ENCODE assay signal across 15 cellular contexts in the genomic region with DNA sequence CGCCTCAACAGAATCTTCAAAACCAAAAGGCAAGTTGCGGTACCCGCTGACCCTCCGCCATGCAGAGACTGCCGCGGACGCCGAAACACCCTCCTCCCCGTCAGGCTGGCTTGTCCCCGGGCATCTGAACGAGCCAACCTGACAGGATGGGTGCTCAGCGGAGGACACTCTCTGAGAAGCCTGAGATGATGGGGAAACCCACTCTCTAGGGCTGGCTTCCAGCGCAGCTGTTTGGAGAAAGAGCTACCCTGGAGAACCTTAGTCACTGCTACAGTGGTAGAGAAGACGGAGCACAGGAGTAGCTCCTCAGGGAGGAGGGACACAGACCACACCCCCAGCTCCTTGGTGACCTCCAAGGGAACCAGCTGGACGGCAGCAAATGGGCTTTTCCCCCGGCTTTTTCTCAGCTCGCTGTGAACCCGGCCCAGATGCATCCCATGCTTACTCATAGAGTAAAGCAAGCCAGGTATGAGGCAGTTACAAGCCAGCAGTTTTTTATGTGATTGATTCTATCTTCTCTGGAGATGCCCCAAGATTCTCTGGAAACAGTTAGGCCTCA. TPM values are rescaled to one million over a fixed set of nuclear protein-coding genes. Genes with fewer than 3 reads are reported as not detected.
DNase-seq lines count a peak whose midpoint lies in the region; ATAC-seq, FAIRE-seq and TF ChIP-seq lines count a peak whose summit lies in the region.
"Had no signal": no experiment of that assay in that cellular context is flagged by ENCODE, and none has a peak within 500 bp of the region (broad histone marks: within the 10 kb centered on the region; RNA-seq: fewer than 3 reads in every experiment).

No MANE protein-coding gene starts in this region.

- no peaks in the 10 kb centered on the region for H3K9me3 ChIP-seq in small intestine (ENCODE audit: control insufficient read depth, low read depth)

- H3K36me3 ChIP-seq in small intestine (ENCODE audit: control insufficient read depth in 2 of 2, insufficient read depth in 2 of 2, low read length in 2 of 2), result no peaks in the 10 kb centered on the region

- no peak overlapping the region for H3K4me3 Mint-ChIP-seq in brain
- no peak overlapping the region for H3K4me3 Mint-ChIP-seq in naive thymus-derived CD8-positive, alpha-beta T cell
- H3K4me3 Mint-ChIP-seq: activated naive CD4-positive, alpha-beta T cell treated with anti-CD3 and anti-CD28 coated beads, Interleukin-2, amount 10 ng/mL, durations not matched to agents 7 days and 5 days; CD4-positive, CD25-positive, alpha-beta regulatory T cell; stimulated activated naive B cell treated with anti-CD40 and anti-IgM and Interleukin-4, amounts not matched to agents 10 μg/mL and 1 μg/mL and 100 μg/mL, for 72 hours had no signal

- H3K27me3 Mint-ChIP-seq in brain, result peaks cover 5% of the 10 kb centered on the region
- no peaks in the 10 kb centered on the region for H3K27me3 Mint-ChIP-seq in naive thymus-derived CD8-positive, alpha-beta T cell
- H3K27me3 Mint-ChIP-seq: activated naive CD4-positive, alpha-beta T cell treated with anti-CD3 and anti-CD28 coated beads, Interleukin-2, amount 10 ng/mL, durations not matched to agents 7 days and 5 days; CD4-positive, CD25-positive, alpha-beta regulatory T cell; stimulated activated naive B cell treated with anti-CD40 and anti-IgM and Interleukin-4, amounts not matched to agents 10 μg/mL and 1 μg/mL and 100 μg/mL, for 72 hours had no signal

- TF ChIP-seq CTCF in LNCaP clone FGC (IDR thresholded peaks at IDR 0.05; ENCODE audit: control insufficient read depth, extremely low read depth, insufficient read depth), result no peak
- TF ChIP-seq CTCF in brain (conservative IDR thresholded peaks at IDR 0.05), result no peak

- H3K4me3 ChIP-seq in LNCaP clone FGC (ENCODE audit: low read depth, low read length), result no peak overlapping the region
- no peak overlapping the region for H3K4me3 ChIP-seq in small intestine (ENCODE audit: low read depth in 1 of 2, low read length in 2 of 2)

- peaks cover 39% of the 10 kb centered on the region for H3K4me1 Mint-ChIP-seq in brain
- no peaks in the 10 kb centered on the region for H3K4me1 Mint-ChIP-seq in naive thymus-derived CD8-positive, alpha-beta T cell
- H3K4me1 Mint-ChIP-seq: stimulated activated naive B cell treated with anti-CD40 and anti-IgM and Interleukin-4, amounts not matched to agents 10 μg/mL and 1 μg/mL and 100 μg/mL, for 72 hours had no signal

- no peaks in the 10 kb centered on the region for H3K9me3 Mint-ChIP-seq in brain
- H3K9me3 Mint-ChIP-seq in naive thymus-derived CD8-positive, alpha-beta T cell, result peaks cover 0 to 1% (median 0%) of the 10 kb centered on the region in 9 donors
- H3K9me3 Mint-ChIP-seq: activated naive CD4-positive, alpha-beta T cell treated with anti-CD3 and anti-CD28 coated beads, Interleukin-2, amount 10 ng/mL, durations not matched to agents 7 days and 5 days; CD4-positive, CD25-positive, alpha-beta regulatory T cell; stimulated activated naive B cell treated with anti-CD40 and anti-IgM and Interleukin-4, amounts not matched to agents 10 μg/mL and 1 μg/mL and 100 μg/mL, for 72 hours had no signal

- peak overlapping the region in 1 of 2 donors; percentile 53 for H3K27ac ChIP-seq in small intestine (ENCODE audit: low read depth in 1 of 2, low read length in 1 of 2)

- DNase-seq in LNCaP clone FGC (ENCODE audit: low read depth), result peak; percentile 97
- DNase-seq in mesenteric fat pad (ENCODE audit: low spot score), result peak; percentile 86
- DNase-seq in small intestine, result peak; percentile 20
- no peak for DNase-seq in naive thymus-derived CD8-positive, alpha-beta T cell
- no peak for DNase-seq in stimulated activated naive CD4-positive, alpha-beta T cell (lab: John Stamatoyannopoulos, UW)
- no peak for DNase-seq in stimulated activated CD4-positive, alpha-beta T cell treated with anti-CD3 and anti-CD28 coated beads, Interleukin-15, amount 100 ng/mL, for 24 hours
- DNase-seq: activated naive CD4-positive, alpha-beta T cell treated with anti-CD3 and anti-CD28 coated beads, Interleukin-2, amount 10 ng/mL, durations not matched to agents 7 days and 5 days; caudate nucleus; CD4-positive, CD25-positive, alpha-beta regulatory T cell; hypothalamus; KBM-7; stimulated activated CD4-positive, alpha-beta T cell treated with anti-CD3 and anti-CD28 coated beads, Interleukin-4, amount 100 ng/mL, for 4 hours; stimulated activated naive B cell treated with anti-CD40 and anti-IgM and Interleukin-4, amounts not matched to agents 10 μg/mL and 1 μg/mL and 100 μg/mL, for 72 hours had no signal

- H3K36me3 Mint-ChIP-seq in brain, result peaks cover 13% of the 10 kb centered on the region
- H3K36me3 Mint-ChIP-seq in naive thymus-derived CD8-positive, alpha-beta T cell, result peaks cover 0 to 7% (median 5%) of the 10 kb centered on the region in 3 donors
- H3K36me3 Mint-ChIP-seq: activated naive CD4-positive, alpha-beta T cell treated with anti-CD3 and anti-CD28 coated beads, Interleukin-2, amount 10 ng/mL, durations not matched to agents 7 days and 5 days; CD4-positive, CD25-positive, alpha-beta regulatory T cell; stimulated activated naive B cell treated with anti-CD40 and anti-IgM and Interleukin-4, amounts not matched to agents 10 μg/mL and 1 μg/mL and 100 μg/mL, for 72 hours had no signal

- 85 to 89% (median 86%) methylated on average over 18 of the region's 18 CpGs for WGBS in small intestine, 3 donors

- no peak for ATAC-seq in GM19023 (IDR thresholded peaks at IDR 0.05; ENCODE audit: unreplicated experiment)
- ATAC-seq in naive thymus-derived CD8-positive, alpha-beta T cell, result no peak
- ATAC-seq: stimulated activated naive B cell treated with anti-CD40 and anti-IgM and Interleukin-4, amounts not matched to agents 10 μg/mL and 1 μg/mL and 100 μg/mL, for 72 hours had no signal

- no peaks in the 10 kb centered on the region for H3K27me3 ChIP-seq in small intestine (ENCODE audit: control insufficient read depth in 2 of 2, insufficient read depth in 2 of 2, low read length in 2 of 2)

- POLR2A ChIA-PET in naive thymus-derived CD8-positive, alpha-beta T cell (lab: Charles Lee), result no interaction called here

- peak overlapping the region in 4 of 5 experiments; percentile 67 to 94 (median 87) for H3K27ac Mint-ChIP-seq in brain
- H3K27ac Mint-ChIP-seq in naive thymus-derived CD8-positive, alpha-beta T cell, result no peak overlapping the region
- H3K27ac Mint-ChIP-seq: activated naive CD4-positive, alpha-beta T cell treated with anti-CD3 and anti-CD28 coated beads, Interleukin-2, amount 10 ng/mL, durations not matched to agents 7 days and 5 days; CD4-positive, CD25-positive, alpha-beta regulatory T cell; stimulated activated naive B cell treated with anti-CD40 and anti-IgM and Interleukin-4, amounts not matched to agents 10 μg/mL and 1 μg/mL and 100 μg/mL, for 72 hours had no signal

- no peak for FAIRE-seq in small intestine (lab: Jason Lieb, UNC)

- H3K4me1 ChIP-seq in small intestine (ENCODE audit: control insufficient read depth in 2 of 2, insufficient read depth in 1 of 2, low read depth in 1 of 2, low read length in 1 of 2), result peaks cover 0 to 4% of the 10 kb centered on the region in 2 donors

RNA-seq across cellular contexts. Expression of a gene that starts 38.9 kb away (rescaled TPM):
- 17.9 TPM for polyA plus RNA-seq in brain (ENCODE audit: insufficient read depth, low read depth, low replicate concordance)
- 15.4 TPM for total RNA-seq in mesenteric fat pad
- 1 to 10 TPM; 1.8 to 8.7 (median 2.4) TPM for polyA plus RNA-seq in small intestine
- total RNA-seq in naive thymus-derived CD8-positive, alpha-beta T cell, result 10 to 100 TPM in 1 of 2 experiments, 1 to 10 TPM in 1; 9.2 to 10.9 TPM
- 1 to 10 TPM; 3.5 to 6.0 (median 5.9) TPM for polyA plus RNA-seq in naive thymus-derived CD8-positive, alpha-beta T cell

Comparison
In these comparisons a context has a peak if more than half of its experiments do, and no peak if none do; other contexts are left out.
1. DNase-seq: peak in LNCaP clone FGC (single experiment), mesenteric fat pad (single experiment) and small intestine (single experiment); none in naive thymus-derived CD8-positive, alpha-beta T cell (0 of 10), stimulated activated naive CD4-positive, alpha-beta T cell (0 of 6) and stimulated activated CD4-positive, alpha-beta T cell treated with anti-CD3 and anti-CD28 coated beads, Interleukin-15, amount 100 ng/mL, for 24 hours (single experiment).
2. H3K27ac Mint-ChIP-seq: peak in brain (4 of 5); none in naive thymus-derived CD8-positive, alpha-beta T cell (0 of 10).